Comparison of ENCODE assay signal across 9 cellular contexts in genomic region chr14:94598816-94599655, GRCh38. TPM values are rescaled to one million over a fixed set of nuclear protein-coding genes. Genes with fewer than 3 reads are reported as not detected.
DNase-seq lines count a peak whose midpoint lies in the region; ATAC-seq, FAIRE-seq and TF ChIP-seq lines count a peak whose summit lies in the region.
"Had no signal": no experiment of that assay in that cellular context is flagged by ENCODE, and none has a peak within 500 bp of the region (broad histone marks: within the 10 kb centered on the region; RNA-seq: fewer than 3 reads in every experiment).

No MANE protein-coding gene starts in this region.

- H3K9me3 Mint-ChIP-seq in effector memory CD8-positive, alpha-beta T cell = no peaks in the 10 kb centered on the region
- H3K9me3 Mint-ChIP-seq in CD8-positive, alpha-beta memory T cell = no peaks in the 10 kb centered on the region
- H3K9me3 Mint-ChIP-seq: dendritic cell treated with granulocyte-macrophage colony-stimulating factor and Interleukin-4, amounts not matched to agents 40 ng/mL and 50 ng/mL, for 4 days had no signal

- TF ChIP-seq CTCF in osteoblast (IDR thresholded peaks at IDR 0.05; ENCODE audit: extremely low read depth, low read depth, low read length) = no peak

- peaks cover 32 to 40% of the 10 kb centered on the region in 2 donors for H3K27me3 Mint-ChIP-seq in effector memory CD8-positive, alpha-beta T cell
- H3K27me3 Mint-ChIP-seq in CD8-positive, alpha-beta memory T cell = peaks cover 5 to 11% of the 10 kb centered on the region in 2 donors

- H3K4me3 Mint-ChIP-seq in effector memory CD8-positive, alpha-beta T cell = no peak overlapping the region
- H3K4me3 Mint-ChIP-seq in CD8-positive, alpha-beta memory T cell = peak overlapping the region in 1 of 7 donors; percentile 83
- H3K4me3 Mint-ChIP-seq: dendritic cell treated with granulocyte-macrophage colony-stimulating factor and Interleukin-4, amounts not matched to agents 40 ng/mL and 50 ng/mL, for 4 days had no signal

- POLR2A ChIA-PET in CD8-positive, alpha-beta memory T cell (lab: Charles Lee) = no interaction called here

- H3K36me3 Mint-ChIP-seq in effector memory CD8-positive, alpha-beta T cell (ENCODE audit: insufficient read depth) = no peaks in the 10 kb centered on the region
- no peaks in the 10 kb centered on the region for H3K36me3 Mint-ChIP-seq in CD8-positive, alpha-beta memory T cell

- peak overlapping the region; percentile 79 for H3K27ac ChIP-seq in osteoblast (ENCODE audit: low read depth, low read length)
- no peak overlapping the region for H3K27ac ChIP-seq in CD8-positive, alpha-beta memory T cell (ENCODE audit: low read depth, low read length)

- no peak overlapping the region for H3K4me3 ChIP-seq in osteoblast (ENCODE audit: insufficient read depth, low read length)
- H3K4me3 ChIP-seq in CD8-positive, alpha-beta memory T cell (ENCODE audit: low read length) = no peak overlapping the region

- H3K4me1 ChIP-seq in osteoblast (ENCODE audit: insufficient read depth, low read length) = peaks cover 35% of the 10 kb centered on the region
- H3K4me1 ChIP-seq in CD8-positive, alpha-beta memory T cell (ENCODE audit: insufficient read depth, low read length) = no peaks in the 10 kb centered on the region

- no peaks in the 10 kb centered on the region for H3K27me3 ChIP-seq in osteoblast (ENCODE audit: insufficient read depth, low read length)
- no peaks in the 10 kb centered on the region for H3K27me3 ChIP-seq in CD8-positive, alpha-beta memory T cell (ENCODE audit: insufficient read depth, low read length, poor library complexity, severe bottlenecking)

- no peak for ATAC-seq in HG03097 (IDR thresholded peaks at IDR 0.05; ENCODE audit: low FRiP score, unreplicated experiment)
- no peak for ATAC-seq in effector memory CD8-positive, alpha-beta T cell (replicated peaks)

- CTCF ChIA-PET in CD8-positive, alpha-beta memory T cell (lab: Charles Lee) = interaction anchor here (2.0 kb wide), 1 partner anchor 51 kb away, joined by 4 read pairs; no protein-coding TSS in a partner anchor

- peak overlapping the region; percentile 33 for H3K4me2 ChIP-seq in osteoblast (ENCODE audit: insufficient read depth, low read length)

- DNase-seq in COLO829 (ENCODE audit: low spot score) (peak; percentile 91), RCC 7860 (ENCODE audit: low spot score) (peak; percentile 93), fibroblast of the conjunctiva (ENCODE audit: low read depth) (peak; percentile 94), osteoblast (ENCODE audit: insufficient read length, low spot score, missing footprints) (peak; percentile 88)
- DNase-seq in effector memory CD8-positive, alpha-beta T cell = no peak
- DNase-seq in activated CD4-positive, alpha-beta T cell treated with anti-CD3 and anti-CD28 coated beads, Interleukin-2, amount 50 U/mL, for 48 hours = no peak
- DNase-seq in CD8-positive, alpha-beta memory T cell = no peak

- no peaks in the 10 kb centered on the region for H3K36me3 ChIP-seq in osteoblast (ENCODE audit: insufficient read depth, low read length)
- no peaks in the 10 kb centered on the region for H3K36me3 ChIP-seq in CD8-positive, alpha-beta memory T cell (ENCODE audit: insufficient read depth, low read length)

- H3K4me1 Mint-ChIP-seq in effector memory CD8-positive, alpha-beta T cell (ENCODE audit: low read depth in 2 of 2) = no peaks in the 10 kb centered on the region
- no peaks in the 10 kb centered on the region for H3K4me1 Mint-ChIP-seq in CD8-positive, alpha-beta memory T cell

- no peak overlapping the region for H3K27ac Mint-ChIP-seq in effector memory CD8-positive, alpha-beta T cell
- no peak overlapping the region for H3K27ac Mint-ChIP-seq in CD8-positive, alpha-beta memory T cell
- H3K27ac Mint-ChIP-seq: dendritic cell treated with granulocyte-macrophage colony-stimulating factor and Interleukin-4, amounts not matched to agents 40 ng/mL and 50 ng/mL, for 4 days had no signal

- FAIRE-seq in RCC 7860 (lab: Jason Lieb, UNC) = peak; percentile 85

- H3K9me3 ChIP-seq in osteoblast (ENCODE audit: low read depth, low read length) = no peaks in the 10 kb centered on the region
- H3K9me3 ChIP-seq in CD8-positive, alpha-beta memory T cell (ENCODE audit: low read length) = no peaks in the 10 kb centered on the region

- no peaks in the 10 kb centered on the region for H3K79me2 ChIP-seq in osteoblast (ENCODE audit: insufficient read depth, low read length)

- peak overlapping the region; percentile 53 for H2AFZ ChIP-seq in osteoblast (ENCODE audit: low read length)

- H4K20me1 ChIP-seq in osteoblast (ENCODE audit: insufficient read depth, low read length) = no peaks in the 10 kb centered on the region

RNA-seq across cellular contexts. Expression of gene SERPINA3, which starts 13.2 kb away (rescaled TPM):
- 2.7 and 5.1 TPM in 2 replicates for total RNA-seq in osteoblast
- total RNA-seq in CD8-positive, alpha-beta memory T cell = not detected
- not detected for polyA plus RNA-seq in CD8-positive, alpha-beta memory T cell

RNA-seq across cellular contexts. Expression of gene SERPINA5, which starts 17.8 kb away (rescaled TPM):
- total RNA-seq in osteoblast = 0.36 and 0.59 TPM in 2 replicates
- not detected for total RNA-seq in CD8-positive, alpha-beta memory T cell
- polyA plus RNA-seq in CD8-positive, alpha-beta memory T cell = not detected

RNA-seq across cellular contexts. Expression of gene SERPINA4, which starts 37.8 kb away (rescaled TPM):
- not detected in 2 replicates for total RNA-seq in osteoblast
- not detected for total RNA-seq in CD8-positive, alpha-beta memory T cell
- not detected for polyA plus RNA-seq in CD8-positive, alpha-beta memory T cell

Comparison
In these comparisons a context has a peak if more than half of its experiments do, and no peak if none do; other contexts are left out.
1. DNase-seq: peak in COLO829 (single experiment), RCC 7860 (single experiment), fibroblast of the conjunctiva (single experiment) and osteoblast (single experiment); none in effector memory CD8-positive, alpha-beta T cell (0 of 3), activated CD4-positive, alpha-beta T cell treated with anti-CD3 and anti-CD28 coated beads, Interleukin-2, amount 50 U/mL, for 48 hours (0 of 2) and CD8-positive, alpha-beta memory T cell (0 of 5).